In genomic region chr2:45610281-45611019, GRCh38 we compare ENCODE assay signal across 8 cellular contexts. TPM values are rescaled to one million over a fixed set of nuclear protein-coding genes. Genes with fewer than 3 reads are reported as not detected.
DNase-seq lines count a peak whose midpoint lies in the region; ATAC-seq, FAIRE-seq and TF ChIP-seq lines count a peak whose summit lies in the region.

No MANE protein-coding gene starts in this region.

- H3K4me3 ChIP-seq in GM12875 (ENCODE audit: low read depth, low read length), result peak overlapping the region; percentile 68
- peak overlapping the region; percentile 85 for H3K4me3 ChIP-seq in astrocyte (ENCODE audit: insufficient read depth, low read depth, low read length)
- H3K4me3 ChIP-seq in retinal pigment epithelial cell (ENCODE audit: low read length), result peak overlapping the region; percentile 91

- DNase-seq in NCI-H1105 (lab: John Stamatoyannopoulos, UW), result peak; percentile 44
- DNase-seq in T-helper 17 cell, result peak; percentile 10 to 38 (median 13)
- peak; percentile 49 for DNase-seq in astrocyte (ENCODE audit: low read depth)
- peak in 47 of 51 donors; percentile 7 to 86 (median 46) for DNase-seq in hypothalamus (lab: John Stamatoyannopoulos, UW)
- DNase-seq in retinal pigment epithelial cell (ENCODE audit: low read depth), result no peak
- DNase-seq in cortex of kidney (lab: John Stamatoyannopoulos, UW), result no peak

- peak overlapping the region; percentile 83 for H3K27ac ChIP-seq in astrocyte (ENCODE audit: low read depth, low read length)

- H3K27me3 Mint-ChIP-seq in T-helper 17 cell, result no peaks in the 10 kb centered on the region
- H3K27me3 Mint-ChIP-seq in astrocyte (ENCODE audit: low read depth, unreplicated experiment), result no peaks in the 10 kb centered on the region

- peak; percentile 20; the same call in 1 of the 2 replicates for TF ChIP-seq CTCF in GM12875 (IDR thresholded peaks at IDR 0.05; ENCODE audit: borderline replicate concordance, insufficient read depth, low read depth, low read length)
- peak; percentile 24 for TF ChIP-seq CTCF in astrocyte (IDR thresholded peaks at IDR 0.05; ENCODE audit: insufficient read depth, low read depth, low read length)
- peak; percentile 46 for TF ChIP-seq CTCF in retinal pigment epithelial cell (conservative IDR thresholded peaks at IDR 0.05; ENCODE audit: low read depth, low read length)

- H2AFZ ChIP-seq in astrocyte (ENCODE audit: low read depth, low read length), result peak overlapping the region; percentile 78

- peaks cover 38% of the 10 kb centered on the region for H3K79me2 ChIP-seq in astrocyte (ENCODE audit: insufficient read depth, low read length)

- H3K4me1 ChIP-seq in astrocyte (ENCODE audit: insufficient read depth, low read length), result peaks cover 8% of the 10 kb centered on the region

- peak overlapping the region; percentile 99 for H3K4me2 ChIP-seq in astrocyte (ENCODE audit: low read length)

- ATAC-seq in HG02798 (IDR thresholded peaks at IDR 0.05; ENCODE audit: poor library complexity, unreplicated experiment) (peak; percentile 38), T-helper 17 cell (peak; percentile 78)

- no peaks in the 10 kb centered on the region for H3K27me3 ChIP-seq in astrocyte (ENCODE audit: insufficient read depth, low read length)

- H3K9me3 Mint-ChIP-seq in astrocyte (ENCODE audit: unreplicated experiment), result no peaks in the 10 kb centered on the region

- H3K36me3 Mint-ChIP-seq in T-helper 17 cell (ENCODE audit: low read depth) (no peaks in the 10 kb centered on the region), astrocyte (ENCODE audit: low read depth, unreplicated experiment) (no peaks in the 10 kb centered on the region)

- H3K9ac ChIP-seq in astrocyte (ENCODE audit: low read length), result peak overlapping the region; percentile 89

- H3K4me3 Mint-ChIP-seq in T-helper 17 cell, result peak overlapping the region; percentile 93
- H3K4me3 Mint-ChIP-seq in astrocyte (ENCODE audit: unreplicated experiment), result peak overlapping the region; percentile 98

- H3K36me3 ChIP-seq in astrocyte (ENCODE audit: insufficient read depth, low read length), result no peaks in the 10 kb centered on the region

- FAIRE-seq in astrocyte (lab: Jason Lieb, UNC), result no peak

- peaks cover 12% of the 10 kb centered on the region for H4K20me1 ChIP-seq in astrocyte (ENCODE audit: insufficient read depth, low read length)

- H3K27ac Mint-ChIP-seq in T-helper 17 cell (peak overlapping the region; percentile 94), astrocyte (ENCODE audit: unreplicated experiment) (peak overlapping the region; percentile 90)

- H3K4me1 Mint-ChIP-seq in T-helper 17 cell, result peaks cover 11% of the 10 kb centered on the region
- H3K4me1 Mint-ChIP-seq in astrocyte (ENCODE audit: low read depth, unreplicated experiment), result peaks cover 1% of the 10 kb centered on the region

- H3K9me3 ChIP-seq in T-helper 17 cell (ENCODE audit: control insufficient read depth, low read length, poor library complexity, severe bottlenecking) (no peaks in the 10 kb centered on the region), astrocyte (ENCODE audit: insufficient read depth, low read depth, low read length) (no peaks in the 10 kb centered on the region)

RNA-seq across cellular contexts. Expression of gene SRBD1, which starts 0.6 kb away (rescaled TPM):
- total RNA-seq in T-helper 17 cell, result 10 to 100 TPM; 15.0 to 17.2 TPM
- 9.3 and 9.5 TPM in 2 replicates for total RNA-seq in astrocyte

RNA-seq across cellular contexts. Expression of gene PRKCE, which starts 41.0 kb away (rescaled TPM):
- 10 to 100 TPM; 17.6 to 23.7 TPM for total RNA-seq in T-helper 17 cell
- total RNA-seq in astrocyte, result 11.2 and 12.8 TPM in 2 replicates

Comparison
In these comparisons a context has a peak if more than half of its experiments do, and no peak if none do; other contexts are left out.
1. DNase-seq: peak in NCI-H1105 (single experiment), T-helper 17 cell (3 of 3), astrocyte (single experiment) and hypothalamus (47 of 51); none in retinal pigment epithelial cell (single experiment) and cortex of kidney (single experiment).
2. Peak in every context shown above with its lines, with median percentiles within 50 percentile points of each other: H3K4me3 ChIP-seq and CTCF ChIP-seq.